1 cellular context compared by ENCODE assay signal in genomic region chr5:41414598-41414997, GRCh38.
TF ChIP-seq lines count a peak whose summit lies in the region.

No MANE protein-coding gene starts in this region.

TF ChIP-seq in HepG2, 621 proteins besides CTCF, POLR2A, EP300 and RAD21 (continued from another document and continues in another):
- 0 out of 2 replicates have a peak, but pooled peaks have one; percentile 20 for TF ChIP-seq AHDC1 (CRISPR knock-in tag; IDR thresholded peaks at IDR 0.05; ENCODE audit: borderline replicate concordance)
- TF ChIP-seq PRDM4 (CRISPR knock-in tag; IDR thresholded peaks at IDR 0.05; ENCODE audit: borderline replicate concordance): no peak
- TF ChIP-seq TRIM22 (IDR thresholded peaks at IDR 0.05): no peak
- TF ChIP-seq FIP1L1 (IDR thresholded peaks at IDR 0.05; ENCODE audit: borderline replicate concordance, insufficient read depth, low read depth, low read length): no peak
- peak; percentile 99 for TF ChIP-seq FOSL2 (CRISPR knock-in tag; IDR thresholded peaks at IDR 0.05)
- TF ChIP-seq MTA3 (CRISPR knock-in tag; IDR thresholded peaks at IDR 0.05): no peak
- no peak for TF ChIP-seq SRSF9 (IDR thresholded peaks at IDR 0.05; ENCODE audit: borderline replicate concordance, insufficient read depth, low read depth, low read length, poor library complexity, severe bottlenecking)
- no peak for TF ChIP-seq ZNF451 (CRISPR knock-in tag; IDR thresholded peaks at IDR 0.05)
- TF ChIP-seq GATA4 (IDR thresholded peaks at IDR 0.05; ENCODE audit: borderline replicate concordance, low read depth): no peak
- no peak for TF ChIP-seq ZNF576 (CRISPR knock-in tag; IDR thresholded peaks at IDR 0.05)
- TF ChIP-seq ZZZ3 (CRISPR knock-in tag; IDR thresholded peaks at IDR 0.05; ENCODE audit: borderline replicate concordance): no peak
- no peak for TF ChIP-seq MEIS2 (CRISPR knock-in tag; IDR thresholded peaks at IDR 0.05)
- TF ChIP-seq FOXJ3 (CRISPR knock-in tag; IDR thresholded peaks at IDR 0.05; ENCODE audit: borderline replicate concordance): no peak
- no peak for TF ChIP-seq ZNF280B (CRISPR knock-in tag; IDR thresholded peaks at IDR 0.05; ENCODE audit: borderline replicate concordance)
- no peak for TF ChIP-seq HNRNPLL (IDR thresholded peaks at IDR 0.05; ENCODE audit: low read depth, low read length, poor library complexity, severe bottlenecking)
- TF ChIP-seq JUN (CRISPR knock-in tag; IDR thresholded peaks at IDR 0.05): peak; percentile 54; the same call in 1 of the 2 replicates
- TF ChIP-seq RXRA (CRISPR knock-in tag; IDR thresholded peaks at IDR 0.05): no peak
- no peak for TF ChIP-seq ZFP36L2 (CRISPR knock-in tag; IDR thresholded peaks at IDR 0.05)
- TF ChIP-seq PREB (CRISPR knock-in tag; IDR thresholded peaks at IDR 0.05): no peak
- TF ChIP-seq ZNF816 (CRISPR knock-in tag; IDR thresholded peaks at IDR 0.05; ENCODE audit: borderline replicate concordance): no peak
- no peak for TF ChIP-seq HOXA9 (CRISPR knock-in tag; IDR thresholded peaks at IDR 0.05; ENCODE audit: borderline replicate concordance)
- TF ChIP-seq HOMEZ (CRISPR knock-in tag; IDR thresholded peaks at IDR 0.05; ENCODE audit: low read depth): no peak
- TF ChIP-seq CREBL2 (CRISPR knock-in tag; IDR thresholded peaks at IDR 0.05; ENCODE audit: borderline replicate concordance): no peak
- no peak for TF ChIP-seq MTF2 (CRISPR knock-in tag; IDR thresholded peaks at IDR 0.05; ENCODE audit: borderline replicate concordance)
- no peak for TF ChIP-seq ZBTB33 (CRISPR knock-in tag; IDR thresholded peaks at IDR 0.05)
- no peak for TF ChIP-seq ZNF790 (CRISPR knock-in tag; IDR thresholded peaks at IDR 0.05; ENCODE audit: borderline replicate concordance)
- no peak for TF ChIP-seq MED1 (CRISPR knock-in tag; IDR thresholded peaks at IDR 0.05)
- TF ChIP-seq ZBTB21 (CRISPR knock-in tag; IDR thresholded peaks at IDR 0.05): no peak
- no peak for TF ChIP-seq ZNF296 (CRISPR knock-in tag; conservative IDR thresholded peaks at IDR 0.05)
- TF ChIP-seq IKZF1 (IDR thresholded peaks at IDR 0.05): no peak
- peak; percentile 77; the same call in 1 of the 2 replicates for TF ChIP-seq JUNB (CRISPR knock-in tag; IDR thresholded peaks at IDR 0.05; ENCODE audit: borderline replicate concordance)
- TF ChIP-seq RBM22 (optimal IDR thresholded peaks at IDR 0.05; ENCODE audit: low read length): no peak
- no peak for TF ChIP-seq ZMAT3 (CRISPR knock-in tag; conservative IDR thresholded peaks at IDR 0.05)
- 0 out of 2 replicates have a peak, but pooled peaks have one; percentile 32 for TF ChIP-seq SOX13 (IDR thresholded peaks at IDR 0.05)
- TF ChIP-seq SOX13 (CRISPR knock-in tag; conservative IDR thresholded peaks at IDR 0.05 in 1 of 2, IDR thresholded peaks at IDR 0.05 in 1 of 2): peak in 1 of 2 experiments; percentile 89; a peak in 2 of 4 replicates
- peak; percentile 74 for TF ChIP-seq ARID5B (CRISPR knock-in tag; IDR thresholded peaks at IDR 0.05)
- TF ChIP-seq ZSCAN21 (CRISPR knock-in tag; IDR thresholded peaks at IDR 0.05; ENCODE audit: borderline replicate concordance): no peak
- no peak for TF ChIP-seq ZSCAN31 (CRISPR knock-in tag; IDR thresholded peaks at IDR 0.05; ENCODE audit: low read depth)
- no peak for TF ChIP-seq ZNF773 (CRISPR knock-in tag; IDR thresholded peaks at IDR 0.05; ENCODE audit: borderline replicate concordance)
- TF ChIP-seq TAF15 (IDR thresholded peaks at IDR 0.05; ENCODE audit: low read depth, low read length, poor library complexity, severe bottlenecking): no peak
